Comparison of ENCODE assay signal across 22 cellular contexts in genomic region chr18:34114996-34115395, GRCh38.
"Had no signal": no experiment of that assay in that cellular context is flagged by ENCODE, and none has a peak within 500 bp of the region (broad histone marks: within the 10 kb centered on the region; RNA-seq: fewer than 3 reads in every experiment).

No MANE protein-coding gene starts in this region.

- ATAC-seq: activated CD4-positive, CD25-positive, alpha-beta regulatory T cell treated with anti-CD3 and anti-CD28 coated beads, Interleukin-2, amount 50 U/mL, for 24 hours; foreskin keratinocyte; left ventricle myocardium superior; natural killer cell treated with Interleukin-12 subunit alpha and Interleukin-12 subunit beta and Interleukin-15 and Interleukin-18, amount 100 ng/mL, for 72 hours; psoas muscle; stimulated activated memory B cell treated with anti-CD40 and anti-IgM and Interleukin-4, amounts not matched to agents 10 μg/mL and 1 μg/mL and 100 μg/mL, for 72 hours had no signal

- H3K27ac ChIP-seq: foreskin keratinocyte, neutrophil, ovary, psoas muscle, right atrium auricular region, stomach, suprapubic skin, tibial nerve, VCaP had no signal

- H3K36me3 ChIP-seq: neutrophil, ovary, right atrium auricular region, stomach, suprapubic skin, tibial nerve had no signal

- H3K27me3 ChIP-seq: foreskin keratinocyte, neutrophil, ovary, right atrium auricular region, stomach, suprapubic skin, tibial nerve had no signal

- H3K4me3 ChIP-seq: ovary, psoas muscle, right atrium auricular region, stomach, suprapubic skin, tibial nerve had no signal

- H3K4me1 ChIP-seq: foreskin keratinocyte, psoas muscle, right atrium auricular region, stomach, suprapubic skin, tibial nerve had no signal

- DNase-seq: activated CD4-positive, alpha-beta memory T cell treated with anti-CD3 and anti-CD28 coated beads, Interleukin-2, amount 10 ng/mL, durations not matched to agents 7 days and 5 days; activated CD4-positive, alpha-beta T cell treated with anti-CD3 and anti-CD28 coated beads, Interleukin-2, amount 10 ng/mL, durations not matched to agents 24 days and 14 days; activated effector memory CD4-positive, alpha-beta T cell treated with anti-CD3 and anti-CD28 coated beads, Interleukin-2, amount 50 U/mL, for 16 hours; activated naive CD4-positive, alpha-beta T cell treated with anti-CD3 and anti-CD28 coated beads, Interleukin-2, amount 10 ng/mL, durations not matched to agents 7 days and 5 days; caudate nucleus; dermis blood vessel endothelial cell; effector CD8-positive, alpha-beta T cell; foreskin keratinocyte; left ventricle myocardium superior; mammary epithelial cell; ovary; psoas muscle; stimulated activated CD4-positive, alpha-beta T cell treated with anti-CD3 and anti-CD28 coated beads, Interleukin-1b, Interleukin-23, amount 100 ng/mL, for 48 hours; stomach had no signal

- H3K9me3 ChIP-seq: neutrophil, ovary, psoas muscle, right atrium auricular region, stomach, suprapubic skin, tibial nerve had no signal
